Comparison of ENCODE assay signal across 19 cellular contexts in genomic region chrX:141668371-141668770, GRCh38. TPM values are rescaled to one million over a fixed set of nuclear protein-coding genes. Genes with fewer than 3 reads are reported as not detected.
DNase-seq lines count a peak whose midpoint lies in the region; ATAC-seq and TF ChIP-seq lines count a peak whose summit lies in the region.
"Had no signal": no experiment of that assay in that cellular context is flagged by ENCODE, and none has a peak within 500 bp of the region (broad histone marks: within the 10 kb centered on the region; RNA-seq: fewer than 3 reads in every experiment).

No MANE protein-coding gene starts in this region.

- H3K27ac ChIP-seq in ascending aorta = no peak overlapping the region
- H3K27ac ChIP-seq: A549, C4-2B, GM23248, HL-60 had no signal

- H3K4me3 ChIP-seq in ascending aorta = no peak overlapping the region
- H3K4me3 ChIP-seq: A549, GM12878, GM23248 had no signal

- peak; percentile 12 for DNase-seq in M059J (ENCODE audit: low read depth)
- peak; percentile 6 for DNase-seq in NCI-H524 treated with DMSO at 0.1 percent for 48 hours (lab: John Stamatoyannopoulos, UW)
- peak; percentile 23 for DNase-seq in astrocyte of the hippocampus (ENCODE audit: low read depth, low spot score)
- DNase-seq in myocyte (ENCODE audit: low read depth) = peak; percentile 32
- no peak for DNase-seq in ascending aorta (ENCODE audit: low spot score in 2 of 2)
- DNase-seq in left ventricle myocardium superior = no peak
- DNase-seq in activated T-cell treated with anti-CD3 and anti-CD28 coated beads for 4 hours = no peak
- DNase-seq: BE2C; CD4-positive, alpha-beta memory T cell; DMS79; GM23248; H7 had no signal

- H3K9me3 ChIP-seq in ascending aorta = no peaks in the 10 kb centered on the region
- H3K9me3 ChIP-seq: A549, BE2C had no signal

- no peak for TF ChIP-seq CTCF in ascending aorta (IDR thresholded peaks at IDR 0.05)

- ATAC-seq in left ventricle myocardium superior = no peak
- no peak for ATAC-seq in HG03039 (IDR thresholded peaks at IDR 0.05; ENCODE audit: unreplicated experiment)
- ATAC-seq: A549, GM12878 had no signal

- H3K36me3 ChIP-seq in ascending aorta = no peaks in the 10 kb centered on the region
- H3K36me3 ChIP-seq: BE2C had no signal

- intact Hi-C loops in ascending aorta (cut with DNase I) (no loop called here), left ventricle myocardium superior (cut with micrococcal nuclease) (no loop called here)

- H3K27me3 ChIP-seq in ascending aorta = no peaks in the 10 kb centered on the region
- H3K27me3 ChIP-seq: BE2C had no signal

- no peaks in the 10 kb centered on the region for H3K4me1 ChIP-seq in ascending aorta
- H3K4me1 ChIP-seq: A549, BE2C had no signal

RNA-seq across cellular contexts. Expression of gene SPANXD, which starts 30.2 kb away (rescaled TPM):
- total RNA-seq in M059J (2014; rRNA removed; shearing (Covaris generic)) = 175 and 210 TPM in 2 replicates
- not detected in 2 replicates for total RNA-seq in myocyte
- polyA plus RNA-seq in myocyte (2012) = not detected
- total RNA-seq in ascending aorta = not detected
- total RNA-seq in left ventricle myocardium superior = not detected
- total RNA-seq: CD4-positive, alpha-beta memory T cell; G401; GM12878; GM23248; H7 had no signal
- polyA plus RNA-seq: A549; AG04450; CD4-positive, alpha-beta memory T cell; GM12878; GM23248 had no signal

Comparison
In these comparisons a context has a peak if more than half of its experiments do, and no peak if none do; other contexts are left out.
1. DNase-seq: peak in M059J (single experiment), NCI-H524 treated with DMSO at 0.1 percent for 48 hours (single experiment), astrocyte of the hippocampus (single experiment) and myocyte (single experiment); none in ascending aorta (0 of 2), left ventricle myocardium superior (single experiment) and activated T-cell treated with anti-CD3 and anti-CD28 coated beads for 4 hours (single experiment).
2. RNA of gene SPANXD, which starts 30.2 kb away (total RNA-seq): 175 to 210 TPM in M059J; not detected in myocyte, not detected in ascending aorta (single experiment) and not detected in left ventricle myocardium superior (single experiment); every median in the first group is over 100 times any median in the second.